Comparison of ENCODE assay signal across 8 cellular contexts in genomic region chr15:83066761-83067637, GRCh38. TPM values are rescaled to one million over a fixed set of nuclear protein-coding genes. Genes with fewer than 3 reads are reported as not detected.
A peak's percentile ranks its signal among the peaks of the same experiment; 100 is the strongest.
DNase-seq lines count a peak whose midpoint lies in the region; ATAC-seq and TF ChIP-seq lines count a peak whose summit lies in the region.

BTBD1 (minus strand) TSS chr15:83067252; CDS start chr15:83067151, 101 bp downstream.

- H3K27me3 Mint-ChIP-seq in CD4-positive, CD25-positive, alpha-beta regulatory T cell = no peaks in the 10 kb centered on the region
- H3K27me3 Mint-ChIP-seq in activated CD8-positive, alpha-beta T cell treated with anti-CD3 and anti-CD28 coated beads for 36 hours = no peaks in the 10 kb centered on the region

- no peak for TF ChIP-seq CTCF in activated CD8-positive, alpha-beta T cell treated with anti-CD3 and anti-CD28 coated beads for 36 hours (IDR thresholded peaks at IDR 0.05)
- no peak for TF ChIP-seq CTCF in lung (IDR thresholded peaks at IDR 0.05; ENCODE audit: control extremely low read depth, extremely low read depth)

- intact Hi-C loops in activated CD8-positive, alpha-beta T cell treated with anti-CD3 and anti-CD28 coated beads for 36 hours (cut with micrococcal nuclease) = loop anchor here (1.0 to 5.0 kb wide), 2 partner anchors 56 to 145 kb away; partner anchors contain the start of gene C15orf40

- H3K27ac Mint-ChIP-seq in CD4-positive, CD25-positive, alpha-beta regulatory T cell = peak within 1 kb of the TSS; percentile 48 to 88 (median 87)
- H3K27ac Mint-ChIP-seq in activated CD8-positive, alpha-beta T cell treated with anti-CD3 and anti-CD28 coated beads for 36 hours = peak within 1 kb of the TSS; percentile 88

- no peaks in the 10 kb centered on the region for H3K36me3 Mint-ChIP-seq in CD4-positive, CD25-positive, alpha-beta regulatory T cell
- H3K36me3 Mint-ChIP-seq in activated CD8-positive, alpha-beta T cell treated with anti-CD3 and anti-CD28 coated beads for 36 hours (ENCODE audit: low read depth) = peaks cover 22% of the 10 kb centered on the region

- peak; percentile 80 to 86 for ATAC-seq in CD4-positive, CD25-positive, alpha-beta regulatory T cell (ENCODE audit: low read depth in 2 of 2)
- ATAC-seq in GM19351 (IDR thresholded peaks at IDR 0.05; ENCODE audit: unreplicated experiment) = peak; percentile 84
- peak; percentile 83 for ATAC-seq in HG03520 (IDR thresholded peaks at IDR 0.05; ENCODE audit: unreplicated experiment)
- ATAC-seq in activated CD8-positive, alpha-beta T cell treated with anti-CD3 and anti-CD28 coated beads for 36 hours = peak; percentile 97
- ATAC-seq in lung (ENCODE audit: insufficient read depth, low FRiP score) = peak; percentile 98

- H3K4me3 ChIP-seq in CD4-positive, CD25-positive, alpha-beta regulatory T cell (ENCODE audit: low read depth, low read length) = peak within 1 kb of the TSS; percentile 98
- peak within 1 kb of the TSS; percentile 67 for H3K4me3 ChIP-seq in lung

- POLR2A ChIA-PET in activated CD8-positive, alpha-beta T cell treated with anti-CD3 and anti-CD28 coated beads for 36 hours (lab: Charles Lee) = interaction anchor here (0.5 to 2.2 kb wide), 7 partner anchors 10 to 218 kb away, joined by 3 to 12 read pairs (median 4); partner anchors contain the start of gene TM6SF1

- H3K27me3 ChIP-seq in CD4-positive, CD25-positive, alpha-beta regulatory T cell (ENCODE audit: control insufficient read depth, insufficient read depth, low read length) = no peaks in the 10 kb centered on the region
- no peaks in the 10 kb centered on the region for H3K27me3 ChIP-seq in lung (ENCODE audit: control insufficient read depth, insufficient read depth)

- CTCF ChIA-PET in activated CD8-positive, alpha-beta T cell treated with anti-CD3 and anti-CD28 coated beads for 36 hours (lab: Charles Lee) = interaction anchor here (0.9 kb wide), 1 partner anchor 256 kb away, joined by 3 read pairs; no protein-coding TSS in a partner anchor

- H3K36me3 ChIP-seq in CD4-positive, CD25-positive, alpha-beta regulatory T cell (ENCODE audit: control insufficient read depth, insufficient read depth, low read length) = peaks cover 6% of the 10 kb centered on the region
- H3K36me3 ChIP-seq in lung (ENCODE audit: control insufficient read depth in 2 of 2, insufficient read depth in 2 of 2, low read length in 2 of 2) = peaks cover 0 to 2% of the 10 kb centered on the region in 2 donors

- H3K4me3 Mint-ChIP-seq in CD4-positive, CD25-positive, alpha-beta regulatory T cell = peak within 1 kb of the TSS in 3 of 4 donors; percentile 81 to 93 (median 81)
- H3K4me3 Mint-ChIP-seq in activated CD8-positive, alpha-beta T cell treated with anti-CD3 and anti-CD28 coated beads for 36 hours = no peak within 1 kb of the TSS

- peaks cover 7 to 23% (median 19%) of the 10 kb centered on the region in 4 donors for H3K4me1 Mint-ChIP-seq in CD4-positive, CD25-positive, alpha-beta regulatory T cell
- H3K4me1 Mint-ChIP-seq in activated CD8-positive, alpha-beta T cell treated with anti-CD3 and anti-CD28 coated beads for 36 hours (ENCODE audit: low read depth) = peaks cover 17% of the 10 kb centered on the region

- no peaks in the 10 kb centered on the region for H3K9me3 ChIP-seq in CD4-positive, CD25-positive, alpha-beta regulatory T cell (ENCODE audit: control insufficient read depth in 2 of 2, low read length in 2 of 2)
- H3K9me3 ChIP-seq in lung (ENCODE audit: control insufficient read depth in 2 of 2, insufficient read depth in 1 of 2, low read length in 1 of 2) = no peaks in the 10 kb centered on the region

- H3K9me3 Mint-ChIP-seq in CD4-positive, CD25-positive, alpha-beta regulatory T cell = no peaks in the 10 kb centered on the region
- peaks cover 6% of the 10 kb centered on the region for H3K9me3 Mint-ChIP-seq in activated CD8-positive, alpha-beta T cell treated with anti-CD3 and anti-CD28 coated beads for 36 hours

- peaks cover 45% of the 10 kb centered on the region for H3K4me1 ChIP-seq in CD4-positive, CD25-positive, alpha-beta regulatory T cell (ENCODE audit: control insufficient read depth, insufficient read depth, low read length, poor library complexity, severe bottlenecking)
- H3K4me1 ChIP-seq in lung (ENCODE audit: control insufficient read depth in 2 of 2, insufficient read depth in 2 of 2, low read length in 2 of 2) = peaks cover 4 to 20% of the 10 kb centered on the region in 2 donors

- WGBS in lung, 2 donors = 0% methylated on average over 54 to 86 of the region's 86 CpGs

- DNase-seq in CD4-positive, CD25-positive, alpha-beta regulatory T cell = peak; percentile 68 to 90 (median 75)
- DNase-seq in NCI-H748 treated with DMSO at 0.1 percent for 48 hours (lab: John Stamatoyannopoulos, UW) (peak; percentile 60), ecto neural progenitor cell (ENCODE audit: low spot score) (peak; percentile 87), lung (ENCODE audit: low spot score) (peak; percentile 94)
- peak; percentile 95 for DNase-seq in activated CD8-positive, alpha-beta T cell treated with anti-CD3 and anti-CD28 coated beads for 36 hours
- peak; percentile 72 to 92 (median 83) for DNase-seq in stimulated activated CD4-positive, alpha-beta T cell treated with anti-CD3 and anti-CD28 coated beads, TNF-alpha, amount 100 ng/mL, for 24 hours (ENCODE audit: low read depth in 3 of 3)

- peak within 1 kb of the TSS; percentile 78 for H3K27ac ChIP-seq in CD4-positive, CD25-positive, alpha-beta regulatory T cell (ENCODE audit: insufficient read depth, low read length, poor library complexity, severe bottlenecking)
- peak within 1 kb of the TSS; percentile 94 to 96 for H3K27ac ChIP-seq in lung (ENCODE audit: low read depth in 1 of 2, low read length in 1 of 2)

RNA-seq across cellular contexts. Expression of gene BTBD1, which starts in this region (rescaled TPM):
- total RNA-seq in CD4-positive, CD25-positive, alpha-beta regulatory T cell = 35.5 TPM
- 10 to 100 TPM; 41.7 to 55.5 (median 47.0) TPM for polyA plus RNA-seq in CD4-positive, CD25-positive, alpha-beta regulatory T cell
- total RNA-seq in activated CD8-positive, alpha-beta T cell treated with anti-CD3 and anti-CD28 coated beads for 36 hours = 10 to 100 TPM; 63.3 to 63.8 TPM
- 10 to 100 TPM; 45.7 to 71.0 TPM for total RNA-seq in lung
- 10 to 100 TPM; 10.7 to 28.2 TPM for polyA plus RNA-seq in lung

Comparison
In these comparisons a context has a peak if more than half of its experiments do, and no peak if none do; other contexts are left out.
1. Peak in every context shown above with its lines: DNase-seq, ATAC-seq, H3K4me3 ChIP-seq and H3K27ac ChIP-seq.